ENCODE assay signal across 29 cellular contexts in the genomic region with DNA sequence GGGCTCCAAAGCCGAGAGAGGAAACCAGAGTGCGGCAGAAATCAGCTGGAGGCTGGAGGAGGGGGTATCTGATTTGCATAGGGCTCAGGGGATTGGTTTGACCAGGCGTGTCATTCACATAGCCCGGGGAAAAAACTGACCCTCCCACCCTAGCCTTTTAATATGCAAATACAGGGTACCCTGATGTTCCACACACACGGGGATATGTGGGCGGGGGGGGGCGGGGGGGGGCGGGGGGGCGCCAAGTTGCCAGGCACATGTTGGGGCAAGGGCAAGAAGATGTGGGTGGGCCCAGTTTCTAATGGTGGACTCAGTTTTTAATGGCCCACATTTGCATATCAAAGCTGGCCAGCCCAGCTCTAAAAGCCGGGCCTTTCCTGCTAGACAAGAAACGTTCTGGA.
A peak's percentile ranks its signal among the peaks of the same experiment; 100 is the strongest.
DNase-seq lines count a peak whose midpoint lies in the region; ATAC-seq and TF ChIP-seq lines count a peak whose summit lies in the region.
"Had no signal": no experiment of that assay in that cellular context is flagged by ENCODE, and none has a peak within 500 bp of the region (broad histone marks: within the 10 kb centered on the region; RNA-seq: fewer than 3 reads in every experiment).

No MANE protein-coding gene starts in this region.

- H3K4me3 ChIP-seq in HAP-1 (peak overlapping the region; percentile 3; the same call in 1 of the 2 replicates), iPS-18a (ENCODE audit: low read length) (peak overlapping the region; percentile 43), neural progenitor cell (peak overlapping the region; percentile 28)
- H3K4me3 ChIP-seq: BLaER1 treated with 17β-estradiol and CSF1 and Interleukin-3, amounts not matched to agents 10 nM and 100 nM; coronary artery; prostate gland; sigmoid colon; testis had no signal

- H3K9ac ChIP-seq in iPS-18a (ENCODE audit: low read length) (no peak overlapping the region), neural progenitor cell (no peak overlapping the region)
- H3K9ac ChIP-seq: BLaER1 treated with 17β-estradiol and CSF1 and Interleukin-3, amounts not matched to agents 10 nM and 100 nM had no signal

- H3K36me3 Mint-ChIP-seq in WTC11 = peaks cover 3% of the 10 kb centered on the region
- no peaks in the 10 kb centered on the region for H3K36me3 Mint-ChIP-seq in neural progenitor cell
- H3K36me3 Mint-ChIP-seq: activated naive CD8-positive, alpha-beta T cell treated with anti-CD3 and anti-CD28 coated beads for 36 hours had no signal

- peaks cover 5% of the 10 kb centered on the region for H3F3A ChIP-seq in neural progenitor cell (ENCODE audit: low read depth)

- peak overlapping the region; percentile 72 for H3K4me2 ChIP-seq in neural progenitor cell

- CTCF ChIA-PET in WTC11 (lab: Charles Lee) (interaction anchor here (1.0 to 1.3 kb wide), 4 partner anchors 251 to 680 kb away, joined by 3 to 5 read pairs (median 4); no protein-coding TSS in a partner anchor), GM10248 (lab: Yijun Ruan, JAX) (no interaction called here)

- TF ChIP-seq CTCF in WTC11 (IDR thresholded peaks at IDR 0.05) (no peak), neural progenitor cell (IDR thresholded peaks at IDR 0.05) (no peak), GM10248 (IDR thresholded peaks at IDR 0.05; ENCODE audit: control extremely low read depth, extremely low read depth, low read depth, missing control alignments) (no peak)

- no peaks in the 10 kb centered on the region for H3K27me3 Mint-ChIP-seq in WTC11 (ENCODE audit: low read depth)
- H3K27me3 Mint-ChIP-seq in neural progenitor cell (ENCODE audit: insufficient read depth, low read depth) = no peaks in the 10 kb centered on the region

- in situ Hi-C loops in HAP-1 (cut with MboI; ENCODE audit: low sequenced_read_pairs) = no loop called here

- POLR2A ChIA-PET in WTC11 (lab: Charles Lee) (no interaction called here), GM10248 (lab: Yijun Ruan, JAX) (no interaction called here)

- DNase-seq in HAP-1 (ENCODE audit: low spot score in 2 of 2) = peak; percentile 82 to 90
- peak; percentile 77 for DNase-seq in WTC11 (ENCODE audit: low spot score)
- peak; percentile 74 for DNase-seq in neural progenitor cell (ENCODE audit: low spot score)
- no peak for DNase-seq in GM10248 (ENCODE audit: extremely low spot score)
- DNase-seq in effector CD4-positive, alpha-beta T cell = no peak
- DNase-seq: activated CD4-positive, alpha-beta T cell treated with anti-CD3 and anti-CD28 coated beads for 4 hours; activated effector memory CD4-positive, alpha-beta T cell treated with anti-CD3 and anti-CD28 coated beads, Interleukin-2, amount 50 U/mL, for 16 hours; activated naive CD8-positive, alpha-beta T cell treated with anti-CD3 and anti-CD28 coated beads for 36 hours; activated T-cell treated with anti-CD3 and anti-CD28 coated beads, Interleukin-2, amount 50 U/mL, for 1 hour; aorta; COR-L47; DMS53; foreskin keratinocyte; GDM1; HFFc6; NCI-H1417; NCI-H345; PC-3; sigmoid colon; stimulated activated naive CD4-positive, alpha-beta T cell treated with Interleukin-2 at 50 U/mL for 16 hours; testis had no signal

- H3K4me3 Mint-ChIP-seq in WTC11 (peak overlapping the region; percentile 58), neural progenitor cell (peak overlapping the region; percentile 34)
- H3K4me3 Mint-ChIP-seq: activated naive CD8-positive, alpha-beta T cell treated with anti-CD3 and anti-CD28 coated beads for 36 hours; HFFc6 had no signal

- H4K20me1 ChIP-seq in neural progenitor cell (ENCODE audit: low read depth) = no peaks in the 10 kb centered on the region
- H4K20me1 ChIP-seq: BLaER1 treated with 17β-estradiol and CSF1 and Interleukin-3, amounts not matched to agents 10 nM and 100 nM had no signal

- ATAC-seq in WTC11 = peak; percentile 76
- no peak for ATAC-seq in HG02623 (IDR thresholded peaks at IDR 0.05; ENCODE audit: unreplicated experiment)
- ATAC-seq in GM21717 (IDR thresholded peaks at IDR 0.05; ENCODE audit: unreplicated experiment) = no peak
- ATAC-seq: esophagus mucosa, foreskin keratinocyte, PC-3, SK-N-SH treated with all-trans-retinoic acid at 6 μM for 48 hours had no signal

- H3K27me3 ChIP-seq in HAP-1 (ENCODE audit: low read depth) = no peaks in the 10 kb centered on the region
- no peaks in the 10 kb centered on the region for H3K27me3 ChIP-seq in iPS-18a (ENCODE audit: control insufficient read depth, insufficient read depth, low read length)
- H3K27me3 ChIP-seq in neural progenitor cell = no peaks in the 10 kb centered on the region
- H3K27me3 ChIP-seq: BLaER1 treated with 17β-estradiol and CSF1 and Interleukin-3, amounts not matched to agents 10 nM and 100 nM; foreskin keratinocyte; testis had no signal

- H3K27ac Mint-ChIP-seq in WTC11 = peak overlapping the region; percentile 95; the same call in 1 of the 2 replicates
- H3K27ac Mint-ChIP-seq in neural progenitor cell = no peak overlapping the region
- H3K27ac Mint-ChIP-seq: activated naive CD8-positive, alpha-beta T cell treated with anti-CD3 and anti-CD28 coated beads for 36 hours; HFFc6 had no signal

- H3K9me3 ChIP-seq in HAP-1 (no peaks in the 10 kb centered on the region), iPS-18a (ENCODE audit: control insufficient read depth, low read depth, low read length) (no peaks in the 10 kb centered on the region), neural progenitor cell (ENCODE audit: low read depth) (no peaks in the 10 kb centered on the region)
- H3K9me3 ChIP-seq: BLaER1 treated with 17β-estradiol and CSF1 and Interleukin-3, amounts not matched to agents 10 nM and 100 nM; prostate gland; sigmoid colon; testis had no signal

- H3K4me1 Mint-ChIP-seq in WTC11 (peaks cover 57% of the 10 kb centered on the region), neural progenitor cell (peaks cover 20% of the 10 kb centered on the region)

- H3K9me3 Mint-ChIP-seq in WTC11 (peaks cover 10% of the 10 kb centered on the region), neural progenitor cell (no peaks in the 10 kb centered on the region)
- H3K9me3 Mint-ChIP-seq: activated naive CD8-positive, alpha-beta T cell treated with anti-CD3 and anti-CD28 coated beads for 36 hours had no signal

- H2AFZ ChIP-seq in neural progenitor cell (replicated peaks) = peak overlapping the region; percentile 89

- H3K27ac ChIP-seq in iPS-18a (ENCODE audit: low read length) (no peak overlapping the region), neural progenitor cell (no peak overlapping the region)
- H3K27ac ChIP-seq: BLaER1 treated with 17β-estradiol and CSF1 and Interleukin-3, amounts not matched to agents 10 nM and 100 nM; coronary artery; foreskin keratinocyte; prostate gland; sigmoid colon; testis had no signal

- H3K79me2 ChIP-seq in neural progenitor cell (ENCODE audit: low read depth) = no peaks in the 10 kb centered on the region

- H3K36me3 ChIP-seq in HAP-1 (replicated peaks) (no peaks in the 10 kb centered on the region), iPS-18a (ENCODE audit: control insufficient read depth, low read depth, low read length) (no peaks in the 10 kb centered on the region), neural progenitor cell (no peaks in the 10 kb centered on the region)
- H3K36me3 ChIP-seq: BLaER1 treated with 17β-estradiol and CSF1 and Interleukin-3, amounts not matched to agents 10 nM and 100 nM; prostate gland; sigmoid colon had no signal

- H3K4me1 ChIP-seq in HAP-1 (peaks cover 15% of the 10 kb centered on the region), iPS-18a (ENCODE audit: control insufficient read depth, low read depth, low read length) (peaks cover 31% of the 10 kb centered on the region), neural progenitor cell (peaks cover 11% of the 10 kb centered on the region)
- H3K4me1 ChIP-seq: foreskin keratinocyte, prostate gland, testis had no signal

TF ChIP-seq in WTC11, 78 proteins besides CTCF, POLR2A, EP300 and RAD21 (continues in another document):
- TF ChIP-seq ATF1 (CRISPR knock-in tag; IDR thresholded peaks at IDR 0.05) (no peak), NR3C1 (CRISPR knock-in tag; conservative IDR thresholded peaks at IDR 0.05; ENCODE audit: low read depth) (no peak), TP53 (CRISPR knock-in tag; IDR thresholded peaks at IDR 0.05) (no peak), ZNF263 (CRISPR knock-in tag; IDR thresholded peaks at IDR 0.05; ENCODE audit: low read depth) (no peak), NR2C2 (CRISPR knock-in tag; IDR thresholded peaks at IDR 0.05) (no peak)
- TF ChIP-seq, protein P1, sequence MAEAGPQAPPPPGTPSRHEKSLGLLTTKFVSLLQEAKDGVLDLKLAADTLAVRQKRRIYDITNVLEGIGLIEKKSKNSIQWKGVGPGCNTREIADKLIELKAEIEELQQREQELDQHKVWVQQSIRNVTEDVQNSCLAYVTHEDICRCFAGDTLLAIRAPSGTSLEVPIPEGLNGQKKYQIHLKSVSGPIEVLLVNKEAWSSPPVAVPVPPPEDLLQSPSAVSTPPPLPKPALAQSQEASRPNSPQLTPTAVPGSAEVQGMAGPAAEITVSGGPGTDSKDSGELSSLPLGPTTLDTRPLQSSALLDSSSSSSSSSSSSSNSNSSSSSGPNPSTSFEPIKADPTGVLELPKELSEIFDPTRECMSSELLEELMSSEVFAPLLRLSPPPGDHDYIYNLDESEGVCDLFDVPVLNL (CRISPR knock-in tag; IDR thresholded peaks at IDR 0.05; ENCODE audit: borderline replicate concordance, low read depth) = no peak
- TF ChIP-seq, protein P2, sequence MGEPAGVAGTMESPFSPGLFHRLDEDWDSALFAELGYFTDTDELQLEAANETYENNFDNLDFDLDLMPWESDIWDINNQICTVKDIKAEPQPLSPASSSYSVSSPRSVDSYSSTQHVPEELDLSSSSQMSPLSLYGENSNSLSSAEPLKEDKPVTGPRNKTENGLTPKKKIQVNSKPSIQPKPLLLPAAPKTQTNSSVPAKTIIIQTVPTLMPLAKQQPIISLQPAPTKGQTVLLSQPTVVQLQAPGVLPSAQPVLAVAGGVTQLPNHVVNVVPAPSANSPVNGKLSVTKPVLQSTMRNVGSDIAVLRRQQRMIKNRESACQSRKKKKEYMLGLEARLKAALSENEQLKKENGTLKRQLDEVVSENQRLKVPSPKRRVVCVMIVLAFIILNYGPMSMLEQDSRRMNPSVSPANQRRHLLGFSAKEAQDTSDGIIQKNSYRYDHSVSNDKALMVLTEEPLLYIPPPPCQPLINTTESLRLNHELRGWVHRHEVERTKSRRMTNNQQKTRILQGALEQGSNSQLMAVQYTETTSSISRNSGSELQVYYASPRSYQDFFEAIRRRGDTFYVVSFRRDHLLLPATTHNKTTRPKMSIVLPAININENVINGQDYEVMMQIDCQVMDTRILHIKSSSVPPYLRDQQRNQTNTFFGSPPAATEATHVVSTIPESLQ (CRISPR knock-in tag; IDR thresholded peaks at IDR 0.05) = no peak

Comparison
In these comparisons a context has a peak if more than half of its experiments do, and no peak if none do; other contexts are left out.
1. DNase-seq: peak in HAP-1 (2 of 2), WTC11 (single experiment) and neural progenitor cell (single experiment); none in GM10248 (single experiment) and effector CD4-positive, alpha-beta T cell (single experiment).
2. Peak in every context shown above with its lines, with median percentiles within 50 percentile points of each other: H3K4me3 ChIP-seq.